ENCODE assay signal across 9 cellular contexts in genomic region chr14:22472935-22473854, GRCh38.
A peak's percentile ranks its signal among the peaks of the same experiment; 100 is the strongest.
DNase-seq lines count a peak whose midpoint lies in the region; ATAC-seq and TF ChIP-seq lines count a peak whose summit lies in the region.
"Had no signal": no experiment of that assay in that cellular context is flagged by ENCODE, and none has a peak within 500 bp of the region (broad histone marks: within the 10 kb centered on the region; RNA-seq: fewer than 3 reads in every experiment).

No MANE protein-coding gene starts in this region.

- H3K27ac ChIP-seq in 22Rv1: no peak overlapping the region
- peak overlapping the region; percentile 98 for H3K27ac ChIP-seq in OCI-LY1 (ENCODE audit: low read depth, low read length, poor library complexity, severe bottlenecking)

- H3K79me2 ChIP-seq in OCI-LY1 (ENCODE audit: insufficient read depth, low read length): no peaks in the 10 kb centered on the region

- H3K27me3 ChIP-seq in OCI-LY1 (ENCODE audit: insufficient read depth, low read length): no peaks in the 10 kb centered on the region

- H3K4me1 ChIP-seq in OCI-LY1 (ENCODE audit: insufficient read depth, low read length, severe bottlenecking): peaks cover 99% of the 10 kb centered on the region

- H3K4me3 Mint-ChIP-seq in endothelial cell (ENCODE audit: unreplicated experiment): no peak overlapping the region
- peak overlapping the region in 3 of 8 donors; percentile 10 to 54 (median 26) for H3K4me3 Mint-ChIP-seq in naive B cell
- H3K4me3 Mint-ChIP-seq: dendritic cell treated with granulocyte-macrophage colony-stimulating factor and Interleukin-4, amounts not matched to agents 40 ng/mL and 50 ng/mL, for 4 days had no signal

- TF ChIP-seq CTCF in 22Rv1 (IDR thresholded peaks at IDR 0.05) (peak; percentile 71), GM12864 (IDR thresholded peaks at IDR 0.05; ENCODE audit: low read depth, low read length, missing control alignments) (peak; percentile 62), OCI-LY1 (IDR thresholded peaks at IDR 0.05; ENCODE audit: low read length) (peak; percentile 91), endothelial cell (IDR thresholded peaks at IDR 0.05; ENCODE audit: unreplicated experiment) (peak; percentile 54)

- peak overlapping the region; percentile 75 for H3K9ac ChIP-seq in OCI-LY1 (ENCODE audit: low read length)

- ATAC-seq in HG03439 (IDR thresholded peaks at IDR 0.05; ENCODE audit: unreplicated experiment) (peak; percentile 54), naive B cell (ENCODE audit: low read depth in 2 of 2) (peak; percentile 78)

- H3K9me3 Mint-ChIP-seq in endothelial cell (ENCODE audit: unreplicated experiment): no peaks in the 10 kb centered on the region
- H3K9me3 Mint-ChIP-seq in naive B cell: no peaks in the 10 kb centered on the region
- H3K9me3 Mint-ChIP-seq: dendritic cell treated with granulocyte-macrophage colony-stimulating factor and Interleukin-4, amounts not matched to agents 40 ng/mL and 50 ng/mL, for 4 days had no signal

- no peaks in the 10 kb centered on the region for H3K36me3 ChIP-seq in OCI-LY1 (ENCODE audit: insufficient read depth, low read length)

- peak overlapping the region; percentile 28; the same call in 1 of the 2 replicates for H3K4me2 ChIP-seq in OCI-LY1 (ENCODE audit: low read length)

- no peaks in the 10 kb centered on the region for H4K20me1 ChIP-seq in OCI-LY1 (ENCODE audit: insufficient read depth, low read length)

- DNase-seq in GM12864 (ENCODE audit: low read depth) (no peak), endothelial cell (ENCODE audit: low spot score) (peak; percentile 46), naive B cell (peak; percentile 51)
- DNase-seq in stimulated activated CD4-positive, alpha-beta T cell treated with anti-CD3 and anti-CD28 coated beads, Interleukin-4, amount 100 ng/mL, for 4 hours: no peak
- no peak for DNase-seq in activated naive CD4-positive, alpha-beta T cell (lab: John Stamatoyannopoulos, UW)

- peaks cover 8% of the 10 kb centered on the region; the same call in 1 of the 2 replicates for H3F3A ChIP-seq in OCI-LY1 (ENCODE audit: insufficient read depth, low read length)

- H3K27ac Mint-ChIP-seq in endothelial cell (ENCODE audit: unreplicated experiment) (no peak overlapping the region), naive B cell (peak overlapping the region in 5 of 6 donors; percentile 25 to 81 (median 54))
- H3K27ac Mint-ChIP-seq: dendritic cell treated with granulocyte-macrophage colony-stimulating factor and Interleukin-4, amounts not matched to agents 40 ng/mL and 50 ng/mL, for 4 days had no signal

- H3K9me2 ChIP-seq in OCI-LY1 (ENCODE audit: low read depth, low read length): no peaks in the 10 kb centered on the region

- H2AFZ ChIP-seq in OCI-LY1 (ENCODE audit: low read length): no peak overlapping the region

- H3K27me3 Mint-ChIP-seq in endothelial cell (ENCODE audit: unreplicated experiment) (peaks cover 5% of the 10 kb centered on the region), naive B cell (no peaks in the 10 kb centered on the region)

- H3K4me1 Mint-ChIP-seq in endothelial cell (ENCODE audit: unreplicated experiment) (peaks cover 59% of the 10 kb centered on the region), naive B cell (peaks cover 55 to 87% (median 81%) of the 10 kb centered on the region in 3 donors)

- H3K4me3 ChIP-seq in GM12864 (ENCODE audit: low read depth, low read length) (no peak overlapping the region), OCI-LY1 (ENCODE audit: low read depth, low read length, poor library complexity, severe bottlenecking) (no peak overlapping the region)

- no peaks in the 10 kb centered on the region for H3K36me3 Mint-ChIP-seq in endothelial cell (ENCODE audit: low read depth, unreplicated experiment)
- no peaks in the 10 kb centered on the region for H3K36me3 Mint-ChIP-seq in naive B cell

- no peaks in the 10 kb centered on the region for H3K9me3 ChIP-seq in OCI-LY1 (ENCODE audit: low read length)

Comparison
In these comparisons a context has a peak if more than half of its experiments do, and no peak if none do; other contexts are left out.
1. DNase-seq: peak in endothelial cell (single experiment) and naive B cell (single experiment); none in GM12864 (single experiment), stimulated activated CD4-positive, alpha-beta T cell treated with anti-CD3 and anti-CD28 coated beads, Interleukin-4, amount 100 ng/mL, for 4 hours (0 of 2) and activated naive CD4-positive, alpha-beta T cell (0 of 4).
2. Peak in every context shown above with its lines, with median percentiles within 50 percentile points of each other: CTCF ChIP-seq.